12 cellular contexts compared by ENCODE assay signal in the genomic region with DNA sequence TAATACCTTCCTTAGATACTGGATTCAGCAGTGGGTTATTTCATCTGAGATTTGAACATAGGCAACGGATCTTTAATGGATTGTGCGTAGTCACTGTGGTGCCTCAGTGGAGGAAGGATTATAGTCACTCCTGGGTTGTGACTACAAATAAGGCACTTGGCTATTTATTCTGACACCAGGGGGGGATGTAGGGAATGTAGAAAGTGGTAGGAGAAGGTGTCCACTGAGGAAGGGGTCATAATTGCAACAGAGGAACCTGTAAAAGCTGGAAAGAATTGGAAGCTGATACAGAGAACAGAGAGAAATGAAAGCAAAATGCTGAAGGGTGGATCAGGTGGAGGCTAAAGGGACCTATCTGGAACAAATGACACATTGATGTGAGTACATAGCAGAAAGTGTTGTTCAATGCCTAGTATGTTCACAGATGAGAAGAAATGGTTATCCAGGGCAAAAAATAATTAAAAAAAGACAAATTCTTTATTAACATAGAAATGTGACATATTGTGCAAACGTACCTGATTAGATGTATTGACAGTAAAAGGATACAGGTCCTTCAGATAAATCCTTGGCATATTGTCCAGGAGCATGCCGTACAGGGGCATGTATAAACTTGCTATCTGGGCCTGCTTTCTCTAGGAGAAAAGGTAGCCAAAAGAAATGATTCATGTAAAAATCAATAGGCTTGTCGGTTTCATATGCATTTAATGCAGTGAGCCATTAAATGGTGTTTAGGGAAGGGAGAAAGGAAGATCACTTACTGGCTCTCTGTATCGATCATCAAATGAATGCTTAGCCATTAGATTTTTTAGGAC.
A peak's percentile ranks its signal among the peaks of the same experiment; 100 is the strongest.
DNase-seq lines count a peak whose midpoint lies in the region; ATAC-seq and TF ChIP-seq lines count a peak whose summit lies in the region.
"Had no signal": no experiment of that assay in that cellular context is flagged by ENCODE, and none has a peak within 500 bp of the region (broad histone marks: within the 10 kb centered on the region; RNA-seq: fewer than 3 reads in every experiment).

No MANE protein-coding gene starts in this region.

- no peaks in the 10 kb centered on the region for H3K27me3 Mint-ChIP-seq in MCF 10A (ENCODE audit: insufficient read depth, unreplicated experiment)

- H3K27ac Mint-ChIP-seq in MCF 10A (ENCODE audit: low read depth, unreplicated experiment) = no peak overlapping the region

- peaks cover 12% of the 10 kb centered on the region for H3K4me1 Mint-ChIP-seq in MCF 10A (ENCODE audit: insufficient read depth, unreplicated experiment)
- H3K4me1 Mint-ChIP-seq: CD14-positive monocyte had no signal

- no peaks in the 10 kb centered on the region for H4K20me1 ChIP-seq in PC-3 (ENCODE audit: low read length)

- POLR2A ChIA-PET in MCF 10A (lab: Yijun Ruan, JAX) (interaction anchor here (0.6 to 1.0 kb wide), 5 partner anchors 10 to 737 kb away, joined by 3 to 5 read pairs (median 3); no protein-coding TSS in a partner anchor), PC-3 (lab: Charles Lee; ENCODE audit: unreplicated experiment) (no interaction called here)

- H3K4me3 Mint-ChIP-seq in MCF 10A (ENCODE audit: unreplicated experiment) = no peak overlapping the region
- H3K4me3 Mint-ChIP-seq: CD14-positive monocyte had no signal

- no peaks in the 10 kb centered on the region for H3K9me2 ChIP-seq in PC-3 (replicated peaks; ENCODE audit: low read length)

- DNase-seq in MCF 10A (ENCODE audit: unreplicated experiment) (peak; percentile 70), breast epithelium (ENCODE audit: low spot score in 2 of 2) (no peak), PC-3 (peak; percentile 28), epithelial cell of proximal tubule (ENCODE audit: low read depth) (no peak), coronary artery (ENCODE audit: low spot score) (no peak), tibial nerve (ENCODE audit: low spot score in 2 of 2) (no peak)
- DNase-seq in activated CD4-positive, CD25-positive, alpha-beta regulatory T cell treated with anti-CD3 and anti-CD28 coated beads, Interleukin-2, amount 50 U/mL, for 72 hours = no peak
- DNase-seq: body of pancreas, MM.1S had no signal

- TF ChIP-seq POLR2A in breast epithelium (IDR thresholded peaks at IDR 0.05) = no peak
- TF ChIP-seq POLR2A in tibial nerve (IDR thresholded peaks at IDR 0.05) = no peak

- BruUV-seq in MCF 10A (replicated peaks; lab: Mats Ljungman, UMichigan) (no TSS peak), PC-3 (replicated peaks; lab: Mats Ljungman, UMichigan) (no TSS peak)

- no peaks in the 10 kb centered on the region for H3F3A ChIP-seq in PC-3 (ENCODE audit: low read length, unreplicated experiment)

- no peak overlapping the region for H3K4me3 ChIP-seq in breast epithelium
- H3K4me3 ChIP-seq in PC-3 (ENCODE audit: low read length) = no peak overlapping the region
- no peak overlapping the region for H3K4me3 ChIP-seq in epithelial cell of proximal tubule (ENCODE audit: low read depth, low read length)
- no peak overlapping the region for H3K4me3 ChIP-seq in coronary artery
- no peak overlapping the region for H3K4me3 ChIP-seq in tibial nerve
- H3K4me3 ChIP-seq: body of pancreas, vagina had no signal

- H2AFZ ChIP-seq in PC-3 (ENCODE audit: low read length) = no peak overlapping the region

- no peaks in the 10 kb centered on the region for H3K9me3 Mint-ChIP-seq in MCF 10A (ENCODE audit: unreplicated experiment)

- intact Hi-C loops in MCF 10A (cut with micrococcal nuclease) (loop anchor here (1.0 kb wide), 1 partner anchor 195 kb away; no protein-coding TSS in a partner anchor), breast epithelium (cut with DNase I; ENCODE audit: low total_unique reads) (no loop called here), PC-3 (cut with micrococcal nuclease) (loop anchor here (2.0 kb wide), 1 partner anchor 195 kb away; no protein-coding TSS in a partner anchor)

- H3K9me3 ChIP-seq in breast epithelium (no peaks in the 10 kb centered on the region), PC-3 (ENCODE audit: low read length) (no peaks in the 10 kb centered on the region), tibial nerve (no peaks in the 10 kb centered on the region)
- H3K9me3 ChIP-seq: body of pancreas, vagina had no signal

- no peak overlapping the region for H3K27ac ChIP-seq in breast epithelium
- no peak overlapping the region for H3K27ac ChIP-seq in PC-3 (ENCODE audit: low read length)
- no peak overlapping the region for H3K27ac ChIP-seq in coronary artery
- no peak overlapping the region for H3K27ac ChIP-seq in tibial nerve
- H3K27ac ChIP-seq: body of pancreas, vagina had no signal

- H3K4me1 ChIP-seq in breast epithelium (no peaks in the 10 kb centered on the region), PC-3 (ENCODE audit: insufficient read depth, low read length) (no peaks in the 10 kb centered on the region), tibial nerve (peaks cover 0 to 4% (median 0%) of the 10 kb centered on the region in 4 donors)
- H3K4me1 ChIP-seq: body of pancreas, vagina had no signal

- TF ChIP-seq EP300 in tibial nerve (IDR thresholded peaks at IDR 0.05) = no peak

- WGBS in tibial nerve, 2 donors = 88 to 93% methylated on average over 6 of the region's 6 CpGs

- H3K36me3 Mint-ChIP-seq in MCF 10A (ENCODE audit: insufficient read depth, unreplicated experiment) = no peaks in the 10 kb centered on the region

- H3K4me2 ChIP-seq in PC-3 (ENCODE audit: low read length) = no peak overlapping the region

- H3K36me3 ChIP-seq in breast epithelium = no peaks in the 10 kb centered on the region
- H3K36me3 ChIP-seq in PC-3 (ENCODE audit: low read depth, low read length) = peaks cover 19% of the 10 kb centered on the region; the same call in 1 of the 2 replicates
- peaks cover 0 to 14% (median 0%) of the 10 kb centered on the region in 3 donors for H3K36me3 ChIP-seq in tibial nerve

- CTCF ChIA-PET in MCF 10A (lab: Yijun Ruan, JAX) (interaction anchor here (0.6 to 1.7 kb wide), 8 partner anchors 9 to 205 kb away, joined by 3 to 19 read pairs (median 3); no protein-coding TSS in a partner anchor), PC-3 (lab: Charles Lee) (no interaction called here)

- ATAC-seq in PC-3 (no peak), HG02798 (IDR thresholded peaks at IDR 0.05; ENCODE audit: poor library complexity, unreplicated experiment) (no peak)
- ATAC-seq: body of pancreas had no signal

- TF ChIP-seq CTCF in MCF 10A (IDR thresholded peaks at IDR 0.05; ENCODE audit: unreplicated experiment) (peak; percentile 1), breast epithelium (IDR thresholded peaks at IDR 0.05) (no peak), PC-3 (conservative IDR thresholded peaks at IDR 0.05; ENCODE audit: low read depth, low read length) (peak; percentile 42; the same call in 1 of the 2 replicates), epithelial cell of proximal tubule (conservative IDR thresholded peaks at IDR 0.05; ENCODE audit: low read depth, low read length) (peak; percentile 45), coronary artery (IDR thresholded peaks at IDR 0.05) (no peak), tibial nerve (IDR thresholded peaks at IDR 0.05) (no peak)

- no peak overlapping the region for H3K9ac ChIP-seq in PC-3 (ENCODE audit: low read length)

- H3K79me2 ChIP-seq in PC-3 (ENCODE audit: low read length) = no peaks in the 10 kb centered on the region

- H3K27me3 ChIP-seq in breast epithelium (no peaks in the 10 kb centered on the region), PC-3 (ENCODE audit: low read length) (no peaks in the 10 kb centered on the region), tibial nerve (no peaks in the 10 kb centered on the region)
- H3K27me3 ChIP-seq: body of pancreas, vagina had no signal

Comparison
In these comparisons a context has a peak if more than half of its experiments do, and no peak if none do; other contexts are left out.
1. DNase-seq: peak in MCF 10A (single experiment) and PC-3 (single experiment); none in breast epithelium (0 of 2), epithelial cell of proximal tubule (single experiment), coronary artery (single experiment), tibial nerve (0 of 2) and activated CD4-positive, CD25-positive, alpha-beta regulatory T cell treated with anti-CD3 and anti-CD28 coated beads, Interleukin-2, amount 50 U/mL, for 72 hours (single experiment).
2. CTCF ChIP-seq: peak in MCF 10A (single experiment), PC-3 (single experiment) and epithelial cell of proximal tubule (single experiment); none in breast epithelium (0 of 3), coronary artery (single experiment) and tibial nerve (0 of 5).